8 cellular contexts compared by ENCODE assay signal in the genomic region with DNA sequence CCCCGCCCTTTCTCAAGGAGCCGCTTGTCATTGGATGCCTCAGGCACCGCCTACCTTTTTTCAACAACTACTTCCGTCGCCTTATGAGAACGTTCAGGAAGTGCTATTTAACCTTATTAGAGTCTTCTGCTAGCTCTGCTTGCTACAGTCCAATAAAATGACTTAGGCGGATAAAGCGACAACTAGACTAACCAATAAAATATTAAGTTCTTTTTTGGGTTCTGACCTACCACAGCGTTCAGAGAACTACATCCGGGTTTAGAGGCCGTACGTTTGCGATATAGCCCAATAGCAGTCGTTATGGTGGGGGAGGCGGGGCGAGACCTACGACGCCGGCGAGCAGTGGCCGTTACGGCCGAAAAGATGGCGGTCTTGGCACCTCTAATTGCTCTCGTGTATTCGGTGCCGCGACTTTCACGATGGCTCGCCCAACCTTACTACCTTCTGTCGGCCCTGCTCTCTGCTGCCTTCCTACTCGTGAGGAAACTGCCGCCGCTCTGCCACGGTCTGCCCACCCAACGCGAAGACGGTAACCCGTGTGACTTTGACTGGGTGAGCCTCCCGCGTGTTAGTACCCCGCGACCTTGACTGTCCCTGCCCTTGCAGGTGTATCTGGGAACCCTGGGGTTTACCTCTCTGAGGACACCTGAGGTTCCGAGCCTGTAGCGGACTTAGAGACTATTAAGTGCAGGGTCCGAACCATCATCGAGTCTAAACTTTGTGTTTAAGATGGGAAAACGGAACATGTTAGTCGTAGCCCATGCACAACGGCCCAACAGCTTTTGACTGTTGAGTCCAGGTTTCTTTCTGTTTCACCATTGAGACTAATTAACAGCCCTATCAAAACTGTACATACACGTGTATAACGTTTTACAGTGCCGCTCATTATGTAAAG. TPM values are rescaled to one million over a fixed set of nuclear protein-coding genes. Genes with fewer than 3 reads are reported as not detected.
A peak's percentile ranks its signal among the peaks of the same experiment; 100 is the strongest.
DNase-seq lines count a peak whose midpoint lies in the region; ATAC-seq and TF ChIP-seq lines count a peak whose summit lies in the region.

TSS of gene TMX2 (plus strand) at position 338 of the 895 bp plus-strand sequence. CDS start at position 364, 26 bp downstream.

- DNase-seq in CD8-positive, alpha-beta memory T cell = peak; percentile 87 to 93 (median 90)
- DNase-seq in HS-5 (ENCODE audit: low read depth) (peak; percentile 98), lung (ENCODE audit: low spot score) (peak; percentile 95)
- DNase-seq in NK-92 treated with Interleukin-12 subunit alpha and Interleukin-12 subunit beta, amount 100 ng/mL, for 24 hours (lab: John Stamatoyannopoulos, UW) = peak; percentile 81
- peak; percentile 91 for DNase-seq in activated CD8-positive, alpha-beta memory T cell treated with anti-CD3 and anti-CD28 coated beads for 24 hours
- DNase-seq in effector CD8-positive, alpha-beta T cell (lab: John Stamatoyannopoulos, UW) = peak; percentile 82
- DNase-seq in stimulated activated CD4-positive, alpha-beta T cell treated with anti-CD3 and anti-CD28 coated beads, TNF-alpha, amount 100 ng/mL, for 4 hours (ENCODE audit: low read depth in 3 of 3) = peak; percentile 69 to 79 (median 75)

- peaks cover 43% of the 10 kb centered on the region for H3K4me1 ChIP-seq in CD8-positive, alpha-beta memory T cell (ENCODE audit: insufficient read depth, low read length)
- H3K4me1 ChIP-seq in lung (ENCODE audit: control insufficient read depth in 2 of 2, insufficient read depth in 2 of 2, low read length in 2 of 2) = peaks cover 8 to 17% of the 10 kb centered on the region in 2 donors

- peaks cover 0 to 27% (median 7%) of the 10 kb centered on the region in 3 donors for H3K36me3 Mint-ChIP-seq in CD8-positive, alpha-beta memory T cell

- H3K4me1 Mint-ChIP-seq in CD8-positive, alpha-beta memory T cell = peaks cover 42 to 57% (median 53%) of the 10 kb centered on the region in 3 donors

- no peaks in the 10 kb centered on the region for H3K9me3 ChIP-seq in CD8-positive, alpha-beta memory T cell (ENCODE audit: low read length)
- no peaks in the 10 kb centered on the region for H3K9me3 ChIP-seq in lung (ENCODE audit: control insufficient read depth in 2 of 2, insufficient read depth in 1 of 2, low read length in 1 of 2)

- TF ChIP-seq CTCF in lung (IDR thresholded peaks at IDR 0.05; ENCODE audit: control extremely low read depth, extremely low read depth) = no peak

- peak; percentile 96 for ATAC-seq in GM19468 (IDR thresholded peaks at IDR 0.05; ENCODE audit: extremely low read depth, unreplicated experiment)
- ATAC-seq in lung (ENCODE audit: insufficient read depth, low FRiP score) = peak; percentile 95

- peak within 1 kb of the TSS; percentile 90 for H3K27ac ChIP-seq in CD8-positive, alpha-beta memory T cell (ENCODE audit: low read depth, low read length)
- H3K27ac ChIP-seq in lung (ENCODE audit: low read depth in 1 of 2, low read length in 1 of 2) = peak within 1 kb of the TSS; percentile 87 to 94

- 1% methylated on average over 53 of the region's 53 CpGs for WGBS in lung, 2 donors

- H3K36me3 ChIP-seq in CD8-positive, alpha-beta memory T cell (ENCODE audit: insufficient read depth, low read length) = no peaks in the 10 kb centered on the region
- H3K36me3 ChIP-seq in lung (ENCODE audit: control insufficient read depth in 2 of 2, insufficient read depth in 2 of 2, low read length in 2 of 2) = no peaks in the 10 kb centered on the region

- POLR2A ChIA-PET in CD8-positive, alpha-beta memory T cell (lab: Charles Lee) = interaction anchor here (0.7 to 1.5 kb wide), 7 partner anchors 10 to 198 kb away, joined by 3 to 10 read pairs (median 4); partner anchors contain the start of gene SELENOH

- peak within 1 kb of the TSS; percentile 99 for H3K4me3 ChIP-seq in CD8-positive, alpha-beta memory T cell (ENCODE audit: low read length)
- peak within 1 kb of the TSS; percentile 91 for H3K4me3 ChIP-seq in lung

- H3K27me3 Mint-ChIP-seq in CD8-positive, alpha-beta memory T cell = no peaks in the 10 kb centered on the region

- peak within 1 kb of the TSS; percentile 81 to 98 (median 98) for H3K27ac Mint-ChIP-seq in CD8-positive, alpha-beta memory T cell

- H3K4me3 Mint-ChIP-seq in CD8-positive, alpha-beta memory T cell = peak within 1 kb of the TSS; percentile 93 to 99 (median 98)

- CTCF ChIA-PET in CD8-positive, alpha-beta memory T cell (lab: Charles Lee) = interaction anchor here (0.6 to 1.9 kb wide), 8 partner anchors 17 to 1825 kb away, joined by 3 to 6 read pairs (median 3); partner anchors contain the start of gene SELENOH

- no peaks in the 10 kb centered on the region for H3K9me3 Mint-ChIP-seq in CD8-positive, alpha-beta memory T cell

- no peaks in the 10 kb centered on the region for H3K27me3 ChIP-seq in CD8-positive, alpha-beta memory T cell (ENCODE audit: insufficient read depth, low read length, poor library complexity, severe bottlenecking)
- H3K27me3 ChIP-seq in lung (ENCODE audit: control insufficient read depth, insufficient read depth) = no peaks in the 10 kb centered on the region

RNA-seq across cellular contexts. Expression of gene TMX2, which starts in this region (rescaled TPM):
- total RNA-seq in CD8-positive, alpha-beta memory T cell = 100 to 1,000 TPM; 129 to 131 TPM
- polyA plus RNA-seq in CD8-positive, alpha-beta memory T cell = 89.9 TPM
- total RNA-seq in lung = 10 to 100 TPM; 55.1 to 71.8 TPM
- 10 to 100 TPM; 51.7 to 89.6 TPM for polyA plus RNA-seq in lung

Comparison
In these comparisons a context has a peak if more than half of its experiments do, and no peak if none do; other contexts are left out.
1. Peak in every context shown above with its lines: DNase-seq, ATAC-seq, H3K4me3 ChIP-seq and H3K27ac ChIP-seq.